ENCODE assay signal across 10 cellular contexts in genomic region chr10:100007239-100008141, GRCh38. TPM values are rescaled to one million over a fixed set of nuclear protein-coding genes. Genes with fewer than 3 reads are reported as not detected.
DNase-seq lines count a peak whose midpoint lies in the region; ATAC-seq and TF ChIP-seq lines count a peak whose summit lies in the region.
"Had no signal": no experiment of that assay in that cellular context is flagged by ENCODE, and none has a peak within 500 bp of the region (broad histone marks: within the 10 kb centered on the region; RNA-seq: fewer than 3 reads in every experiment).

No MANE protein-coding gene starts in this region.

- H3K27me3 ChIP-seq in BLaER1 (no peaks in the 10 kb centered on the region), HUES48 (ENCODE audit: control insufficient read depth, insufficient read depth, low read length) (no peaks in the 10 kb centered on the region)

- H3K4me3 Mint-ChIP-seq in nephron = peak overlapping the region; percentile 89 to 93 (median 91)

- peak overlapping the region; percentile 85 for H3K4me2 ChIP-seq in BLaER1

- no peak overlapping the region for H3K9ac ChIP-seq in BLaER1
- H3K9ac ChIP-seq in HUES48 (ENCODE audit: low read depth, low read length) = no peak overlapping the region

- H3K27ac Mint-ChIP-seq in nephron = peak overlapping the region; percentile 60 to 72 (median 69)

- no peak for ATAC-seq in GM21737 (IDR thresholded peaks at IDR 0.05; ENCODE audit: unreplicated experiment)
- ATAC-seq in sciatic nerve = no peak

- H3K4me1 ChIP-seq in BLaER1 (peaks cover 29% of the 10 kb centered on the region), HUES48 (ENCODE audit: control insufficient read depth, insufficient read depth, low read length) (peaks cover 15% of the 10 kb centered on the region; the same call in 1 of the 2 replicates)

- TF ChIP-seq CTCF in choroid plexus epithelial cell (conservative IDR thresholded peaks at IDR 0.05; ENCODE audit: low read depth, low read length) = no peak
- no peak for TF ChIP-seq CTCF in nephron (IDR thresholded peaks at IDR 0.05; ENCODE audit: unreplicated experiment in 3 of 3)

- DNase-seq in choroid plexus epithelial cell (ENCODE audit: low read depth) (peak; percentile 42), A172 (ENCODE audit: low spot score) (no peak), sciatic nerve (ENCODE audit: low spot score) (no peak), NCI-H187 treated with DMSO at 0.1 percent for 48 hours (lab: John Stamatoyannopoulos, UW) (no peak)
- DNase-seq: NCI-H524; stimulated activated CD4-positive, alpha-beta T cell treated with anti-CD3 and anti-CD28 coated beads, Interleukin-4, amount 100 ng/mL, for 1 hour had no signal

- H3K36me3 ChIP-seq in BLaER1 (no peaks in the 10 kb centered on the region), HUES48 (ENCODE audit: control insufficient read depth, insufficient read depth, low read length) (no peaks in the 10 kb centered on the region)

- intact Hi-C loops in sciatic nerve (cut with DNase I) = no loop called here

- peaks cover 58% of the 10 kb centered on the region for H3K4me1 Mint-ChIP-seq in nephron

- H3K27ac ChIP-seq in BLaER1 (no peak overlapping the region), HUES48 (ENCODE audit: low read depth, low read length) (peak overlapping the region; percentile 95)

- peaks cover 4% of the 10 kb centered on the region for H3K36me3 Mint-ChIP-seq in nephron (ENCODE audit: low read depth)

- no peaks in the 10 kb centered on the region for H3K9me3 Mint-ChIP-seq in nephron

- H3K4me3 ChIP-seq in BLaER1 (no peak overlapping the region), HUES48 (ENCODE audit: low read depth, low read length) (no peak overlapping the region), choroid plexus epithelial cell (ENCODE audit: low read depth, low read length) (peak overlapping the region; percentile 65)

- peaks cover 25% of the 10 kb centered on the region; the same call in 1 of the 2 replicates for H4K20me1 ChIP-seq in BLaER1

- peaks cover 3% of the 10 kb centered on the region for H3K27me3 Mint-ChIP-seq in nephron (ENCODE audit: low read depth)

- no peaks in the 10 kb centered on the region for H3K9me3 ChIP-seq in BLaER1
- H3K9me3 ChIP-seq in HUES48 (ENCODE audit: control insufficient read depth, insufficient read depth, low read length) = no peaks in the 10 kb centered on the region

RNA-seq across cellular contexts. Expression of gene DNMBP, which starts 2.3 kb away (rescaled TPM):
- 14.4 and 17.4 TPM in 2 replicates for total RNA-seq in A172 (2014; rRNA removed; shearing (Covaris generic))
- total RNA-seq in sciatic nerve = 26.8 TPM
